Comparison of ENCODE assay signal across 11 cellular contexts in genomic region chr12:26198742-26199141, GRCh38. TPM values are rescaled to one million over a fixed set of nuclear protein-coding genes. Genes with fewer than 3 reads are reported as not detected.
DNase-seq lines count a peak whose midpoint lies in the region; ATAC-seq and TF ChIP-seq lines count a peak whose summit lies in the region.
"Had no signal": no experiment of that assay in that cellular context is flagged by ENCODE, and none has a peak within 500 bp of the region (broad histone marks: within the 10 kb centered on the region; RNA-seq: fewer than 3 reads in every experiment).

No MANE protein-coding gene starts in this region.

- H3K4me1 ChIP-seq in esophagus squamous epithelium: peaks cover 0 to 46% (median 22%) of the 10 kb centered on the region in 3 donors
- peaks cover 37% of the 10 kb centered on the region for H3K4me1 ChIP-seq in osteoblast (ENCODE audit: insufficient read depth, low read length)

- H3K4me3 ChIP-seq in esophagus squamous epithelium (no peak overlapping the region), osteoblast (ENCODE audit: insufficient read depth, low read length) (no peak overlapping the region)

- DNase-seq in AG20443 (ENCODE audit: low spot score): peak; percentile 65
- DNase-seq in RPMI7951 (ENCODE audit: low read depth): peak; percentile 83
- DNase-seq in esophagus squamous epithelium (lab: John Stamatoyannopoulos, UW): no peak
- no peak for DNase-seq in osteoblast (ENCODE audit: insufficient read length, low spot score, missing footprints)
- no peak for DNase-seq in left lobe of liver (ENCODE audit: low spot score)
- DNase-seq in H4 (ENCODE audit: low spot score): no peak
- DNase-seq in SW480 (ENCODE audit: low spot score): no peak
- DNase-seq: activated CD8-positive, alpha-beta memory T cell treated with anti-CD3 and anti-CD28 coated beads for 24 hours; NCI-H2081; stimulated activated naive B cell treated with anti-CD40 and anti-IgM and Interleukin-4, amounts not matched to agents 10 μg/mL and 1 μg/mL and 100 μg/mL, for 72 hours had no signal

- H3K27ac ChIP-seq in esophagus squamous epithelium (peak overlapping the region in 3 of 4 donors; percentile 3 to 57 (median 36)), osteoblast (ENCODE audit: low read depth, low read length) (peak overlapping the region; percentile 32)

- H2AFZ ChIP-seq in osteoblast (ENCODE audit: low read length): no peak overlapping the region

- peak overlapping the region; percentile 69 for H3K4me2 ChIP-seq in osteoblast (ENCODE audit: insufficient read depth, low read length)

- H3K9me3 ChIP-seq in esophagus squamous epithelium (no peaks in the 10 kb centered on the region), osteoblast (ENCODE audit: low read depth, low read length) (no peaks in the 10 kb centered on the region)

- WGBS in esophagus squamous epithelium, 2 donors: 19 to 43% methylated on average over 4 of the region's 4 CpGs

- H3K36me3 ChIP-seq in esophagus squamous epithelium (no peaks in the 10 kb centered on the region), osteoblast (ENCODE audit: insufficient read depth, low read length) (no peaks in the 10 kb centered on the region)

- no peak for ATAC-seq in left lobe of liver
- ATAC-seq in HG03565 (IDR thresholded peaks at IDR 0.05; ENCODE audit: unreplicated experiment): no peak
- ATAC-seq: stimulated activated naive B cell treated with anti-CD40 and anti-IgM and Interleukin-4, amounts not matched to agents 10 μg/mL and 1 μg/mL and 100 μg/mL, for 72 hours had no signal

- H3K79me2 ChIP-seq in osteoblast (ENCODE audit: insufficient read depth, low read length): no peaks in the 10 kb centered on the region

- H3K27me3 ChIP-seq in esophagus squamous epithelium (peaks cover 0 to 19% (median 0%) of the 10 kb centered on the region in 4 donors), osteoblast (ENCODE audit: insufficient read depth, low read length) (no peaks in the 10 kb centered on the region)

- intact Hi-C loops in esophagus squamous epithelium (cut with DNase I): no loop called here

- H4K20me1 ChIP-seq in osteoblast (ENCODE audit: insufficient read depth, low read length): no peaks in the 10 kb centered on the region

- no peak for TF ChIP-seq POLR2A in esophagus squamous epithelium (IDR thresholded peaks at IDR 0.05)

- TF ChIP-seq CTCF in esophagus squamous epithelium (IDR thresholded peaks at IDR 0.05) (no peak), osteoblast (IDR thresholded peaks at IDR 0.05; ENCODE audit: extremely low read depth, low read depth, low read length) (no peak)

RNA-seq across cellular contexts. Expression of gene SSPN, which starts 3.4 kb away (rescaled TPM):
- 13.2 and 14.0 TPM in 2 replicates for total RNA-seq in RPMI7951 (2014; rRNA removed; shearing (Covaris generic))
- 10 to 100 TPM in 1 of 4 donors, 1 to 10 TPM in 2, under 1 TPM in 1; 0.99 to 11.3 (median 3.1) TPM for total RNA-seq in esophagus squamous epithelium
- 9.8 and 18.9 TPM in 2 replicates for total RNA-seq in osteoblast
- total RNA-seq in left lobe of liver: 0.58 TPM
- 0.31 and 1.0 TPM in 2 replicates for total RNA-seq in H4 (2014; rRNA removed; shearing (Covaris generic))

Comparison
In these comparisons a context has a peak if more than half of its experiments do, and no peak if none do; other contexts are left out.
1. DNase-seq: peak in AG20443 (single experiment) and RPMI7951 (single experiment); none in esophagus squamous epithelium (single experiment), osteoblast (single experiment), left lobe of liver (single experiment), H4 (single experiment) and SW480 (single experiment).